ENCODE assay signal across 11 cellular contexts in genomic region chr2:134778372-134778771, GRCh38. TPM values are rescaled to one million over a fixed set of nuclear protein-coding genes. Genes with fewer than 3 reads are reported as not detected.
DNase-seq lines count a peak whose midpoint lies in the region; ATAC-seq, FAIRE-seq and TF ChIP-seq lines count a peak whose summit lies in the region.
"Had no signal": no experiment of that assay in that cellular context is flagged by ENCODE, and none has a peak within 500 bp of the region (broad histone marks: within the 10 kb centered on the region; RNA-seq: fewer than 3 reads in every experiment).

No MANE protein-coding gene starts in this region.

- H3K9me3 ChIP-seq in heart right ventricle (no peaks in the 10 kb centered on the region), testis (no peaks in the 10 kb centered on the region)
- H3K9me3 ChIP-seq: BLaER1 had no signal

- no peak overlapping the region for H3K27ac ChIP-seq in heart right ventricle
- no peak overlapping the region for H3K27ac ChIP-seq in testis
- H3K27ac ChIP-seq: BLaER1 had no signal

- no peak overlapping the region for H3K4me3 Mint-ChIP-seq in endothelial cell (ENCODE audit: unreplicated experiment)
- H3K4me3 Mint-ChIP-seq: natural killer cell treated with Interleukin-12 subunit alpha and Interleukin-12 subunit beta and Interleukin-15 and Interleukin-18, amount 100 ng/mL, for 72 hours had no signal

- TF ChIP-seq POLR2A in testis (IDR thresholded peaks at IDR 0.05) (no peak), GM12891 (IDR thresholded peaks at IDR 0.05; ENCODE audit: low read depth, low read length) (no peak)

- ATAC-seq in heart right ventricle (no peak), left cardiac atrium (no peak)
- ATAC-seq: natural killer cell treated with Interleukin-12 subunit alpha and Interleukin-12 subunit beta and Interleukin-15 and Interleukin-18, amount 100 ng/mL, for 72 hours had no signal

- H3K4me1 Mint-ChIP-seq in endothelial cell (ENCODE audit: unreplicated experiment), result peaks cover 20% of the 10 kb centered on the region

- H3K9me3 Mint-ChIP-seq in endothelial cell (ENCODE audit: unreplicated experiment), result no peaks in the 10 kb centered on the region
- H3K9me3 Mint-ChIP-seq: natural killer cell treated with Interleukin-12 subunit alpha and Interleukin-12 subunit beta and Interleukin-15 and Interleukin-18, amount 100 ng/mL, for 72 hours had no signal

- H3K36me3 Mint-ChIP-seq in endothelial cell (ENCODE audit: low read depth, unreplicated experiment), result no peaks in the 10 kb centered on the region
- H3K36me3 Mint-ChIP-seq: natural killer cell treated with Interleukin-12 subunit alpha and Interleukin-12 subunit beta and Interleukin-15 and Interleukin-18, amount 100 ng/mL, for 72 hours had no signal

- H3K36me3 ChIP-seq in heart right ventricle (no peaks in the 10 kb centered on the region), testis (ENCODE audit: low read depth, missing control alignments) (no peaks in the 10 kb centered on the region)
- H3K36me3 ChIP-seq: BLaER1 had no signal

- no peaks in the 10 kb centered on the region for H3K27me3 ChIP-seq in heart right ventricle
- no peaks in the 10 kb centered on the region for H3K27me3 ChIP-seq in testis
- H3K27me3 ChIP-seq: BLaER1 had no signal

- WGBS in heart right ventricle, 2 donors, result 89 to 96% methylated on average over 4 of the region's 4 CpGs
- 95 to 100% methylated on average over 3 to 4 of the region's 4 CpGs for WGBS in testis, 2 donors

- no peak overlapping the region for H3K27ac Mint-ChIP-seq in endothelial cell (ENCODE audit: unreplicated experiment)
- H3K27ac Mint-ChIP-seq: natural killer cell treated with Interleukin-12 subunit alpha and Interleukin-12 subunit beta and Interleukin-15 and Interleukin-18, amount 100 ng/mL, for 72 hours had no signal

- H3K27me3 Mint-ChIP-seq in endothelial cell (ENCODE audit: unreplicated experiment), result peaks cover 4% of the 10 kb centered on the region

- intact Hi-C loops in heart right ventricle (cut with DNase I), result no loop called here
- intact Hi-C loops in left cardiac atrium (cut with DNase I), result loop anchor here in 1 of 2 donors (10.0 kb wide), 1 partner anchor 314 kb away; no protein-coding TSS in a partner anchor
- intact Hi-C loops in testis (cut with DNase I; ENCODE audit: low total_unique reads), result no loop called here

- H3K4me1 ChIP-seq in heart right ventricle (peaks cover 2 to 29% (median 23%) of the 10 kb centered on the region in 9 donors), testis (peaks cover 4% of the 10 kb centered on the region)

- no peak for FAIRE-seq in GM12891 (lab: Jason Lieb, UNC)
- FAIRE-seq: RCC 7860 had no signal

- H3K4me3 ChIP-seq in heart right ventricle (no peak overlapping the region), testis (no peak overlapping the region)
- H3K4me3 ChIP-seq: BLaER1 had no signal

- DNase-seq in heart right ventricle (no peak), left cardiac atrium (no peak), NCI-H146 (lab: John Stamatoyannopoulos, UW) (peak; percentile 73), endothelial cell (ENCODE audit: low spot score) (no peak), testis (peak; percentile 37), GDM1 (lab: John Stamatoyannopoulos, UW) (no peak), GM12891 (ENCODE audit: insufficient read length, low spot score) (no peak), MV-4-11 (lab: John Stamatoyannopoulos, UW) (no peak)

- peak in 5 of 9 donors; percentile 19 to 32 (median 25) for TF ChIP-seq CTCF in heart right ventricle (IDR thresholded peaks at IDR 0.05)
- peak; percentile 22 for TF ChIP-seq CTCF in endothelial cell (IDR thresholded peaks at IDR 0.05; ENCODE audit: unreplicated experiment)
- TF ChIP-seq CTCF in testis (IDR thresholded peaks at IDR 0.05), result peak in 2 of 3 experiments; percentile 23 to 38

TF ChIP-seq in GM12891, 5 proteins besides CTCF, POLR2A, EP300 and RAD21:
- no peak for TF ChIP-seq TAF1 (IDR thresholded peaks at IDR 0.05; ENCODE audit: low read depth, low read length)
- TF ChIP-seq POU2F2 (IDR thresholded peaks at IDR 0.05; ENCODE audit: low read depth, low read length), result no peak
- no peak for TF ChIP-seq SPI1 (IDR thresholded peaks at IDR 0.05; ENCODE audit: low read depth, low read length)
- TF ChIP-seq POLR2AphosphoS5 (IDR thresholded peaks at IDR 0.05; ENCODE audit: low read depth, low read length), result no peak
- no peak for TF ChIP-seq PAX5 (IDR thresholded peaks at IDR 0.05; ENCODE audit: insufficient read depth, low read length, severe bottlenecking)
TF ChIP-seq in GM12891: peak in this region for 0.

RNA-seq across cellular contexts. Expression of gene TMEM163, which starts 59.6 kb away (rescaled TPM):
- total RNA-seq in heart right ventricle (under 1 TPM; 0.16 to 0.80 (median 0.35) TPM), left cardiac atrium (10 to 100 TPM in 1 of 2 donors, 1 to 10 TPM in 1; 3.5 to 11.6 TPM), endothelial cell (ENCODE audit: unreplicated experiment) (150 TPM), testis (10 to 100 TPM; 37.3 to 44.3 TPM)
- polyA plus RNA-seq in heart right ventricle (1 to 10 TPM in 1 of 2 donors, under 1 TPM in 1; 0.88 to 1.7 TPM), testis (ENCODE audit: insufficient read depth, low read depth, low replicate concordance) (24.0 TPM)
- 10.9 TPM for polyA plus RNA-seq in GM12891 (2012; ENCODE audit: low read depth, missing spikeins)

Comparison
In these comparisons a context has a peak if more than half of its experiments do, and no peak if none do; other contexts are left out.
1. DNase-seq: peak in NCI-H146 (single experiment) and testis (single experiment); none in heart right ventricle (0 of 2), left cardiac atrium (single experiment), endothelial cell (single experiment), GDM1 (single experiment), GM12891 (single experiment) and MV-4-11 (single experiment).
2. Peak in every context shown above with its lines, with median percentiles within 50 percentile points of each other: CTCF ChIP-seq.